8 cellular contexts compared by ENCODE assay signal in the genomic region with DNA sequence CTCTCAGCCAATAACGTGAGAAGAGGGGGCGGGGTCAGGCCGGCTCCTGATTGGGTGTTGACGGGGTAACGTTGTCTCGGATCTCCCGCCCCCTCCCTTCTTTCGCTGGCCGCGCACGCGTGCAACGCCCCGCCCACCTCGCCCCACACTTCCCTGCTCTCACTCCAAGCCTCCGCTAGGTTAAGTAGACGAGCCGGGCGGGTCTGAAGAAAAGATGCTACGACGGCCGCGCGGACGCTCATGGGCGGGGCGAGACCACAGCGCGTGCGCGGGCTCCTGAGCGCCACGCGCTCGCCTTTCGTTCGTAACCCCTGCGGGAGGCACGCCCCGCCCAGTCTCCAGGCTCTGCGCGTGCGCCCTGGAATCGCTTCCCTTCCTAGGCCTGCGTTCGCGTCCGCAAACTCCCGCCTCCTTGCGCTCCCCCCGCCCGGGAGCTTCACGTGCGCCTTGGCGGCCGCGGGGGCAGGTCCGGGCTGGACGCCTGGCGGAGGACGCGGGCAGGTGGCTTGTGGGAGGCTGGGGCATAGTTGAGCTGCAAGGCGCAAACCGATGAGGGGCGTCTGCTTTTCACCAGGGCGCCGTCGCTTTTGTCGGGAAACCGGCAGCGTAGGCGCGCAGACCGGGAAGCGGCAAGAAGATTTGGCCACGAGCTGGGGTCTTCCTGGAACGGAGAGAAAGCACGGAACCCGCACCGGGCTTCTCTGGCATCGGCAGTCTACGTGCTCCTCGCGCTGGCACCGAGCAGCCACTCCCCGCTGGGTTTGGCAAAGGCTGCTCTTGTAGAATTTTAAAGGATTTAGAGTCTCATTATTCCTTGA. TPM values are rescaled to one million over a fixed set of nuclear protein-coding genes. Genes with fewer than 3 reads are reported as not detected.
DNase-seq lines count a peak whose midpoint lies in the region; ATAC-seq and TF ChIP-seq lines count a peak whose summit lies in the region.

No MANE protein-coding gene starts in this region.

- H3K27me3 Mint-ChIP-seq in T-helper 1 cell treated with Interleukin-12 subunit alpha and Interleukin-12 subunit beta and Interleukin-4 antibody, amounts not matched to agents 30 μg/mL and 1 μg/mL, for 36 hours (ENCODE audit: low read depth), result peaks cover 7% of the 10 kb centered on the region
- H3K27me3 Mint-ChIP-seq in progenitor cell of endocrine pancreas, result no peaks in the 10 kb centered on the region

- H3K4me3 ChIP-seq in left ventricle myocardium inferior, result peak overlapping the region; percentile 90

- peak overlapping the region; percentile 82 for H3K4me3 Mint-ChIP-seq in T-helper 1 cell treated with Interleukin-12 subunit alpha and Interleukin-12 subunit beta and Interleukin-4 antibody, amounts not matched to agents 30 μg/mL and 1 μg/mL, for 36 hours
- peak overlapping the region; percentile 96 for H3K4me3 Mint-ChIP-seq in progenitor cell of endocrine pancreas (ENCODE audit: low read depth)

- no peaks in the 10 kb centered on the region for H3K9me3 ChIP-seq in left ventricle myocardium inferior (replicated peaks)

- peaks cover 56% of the 10 kb centered on the region for H3K4me1 ChIP-seq in left ventricle myocardium inferior

- H3K27me3 ChIP-seq in left ventricle myocardium inferior (ENCODE audit: low read depth), result no peaks in the 10 kb centered on the region

- intact Hi-C loops in left ventricle myocardium inferior (cut with micrococcal nuclease), result no loop called here

- peak; percentile 52 for TF ChIP-seq CTCF in left ventricle myocardium inferior (IDR thresholded peaks at IDR 0.05; ENCODE audit: borderline replicate concordance)
- TF ChIP-seq CTCF in progenitor cell of endocrine pancreas (IDR thresholded peaks at IDR 0.05; ENCODE audit: unreplicated experiment), result peak; percentile 49

- peaks cover 9% of the 10 kb centered on the region for H3K36me3 Mint-ChIP-seq in T-helper 1 cell treated with Interleukin-12 subunit alpha and Interleukin-12 subunit beta and Interleukin-4 antibody, amounts not matched to agents 30 μg/mL and 1 μg/mL, for 36 hours (ENCODE audit: low read depth)
- peaks cover 3% of the 10 kb centered on the region for H3K36me3 Mint-ChIP-seq in progenitor cell of endocrine pancreas (ENCODE audit: insufficient read depth)

- DNase-seq in NCI-H1694 (lab: John Stamatoyannopoulos, UW) (peak; percentile 95), amygdala (lab: John Stamatoyannopoulos, UW) (peak; percentile 72 to 100 (median 98)), left ventricle myocardium inferior (peak; percentile 100), progenitor cell of endocrine pancreas (ENCODE audit: low spot score, unreplicated experiment) (peak; percentile 98), ureter (ENCODE audit: low spot score) (peak; percentile 100)

- H3K4me1 Mint-ChIP-seq in T-helper 1 cell treated with Interleukin-12 subunit alpha and Interleukin-12 subunit beta and Interleukin-4 antibody, amounts not matched to agents 30 μg/mL and 1 μg/mL, for 36 hours (ENCODE audit: low read depth), result peaks cover 29% of the 10 kb centered on the region
- peaks cover 22% of the 10 kb centered on the region for H3K4me1 Mint-ChIP-seq in progenitor cell of endocrine pancreas (ENCODE audit: low read depth)

- H3K27ac Mint-ChIP-seq in T-helper 1 cell treated with Interleukin-12 subunit alpha and Interleukin-12 subunit beta and Interleukin-4 antibody, amounts not matched to agents 30 μg/mL and 1 μg/mL, for 36 hours, result peak overlapping the region; percentile 87
- peak overlapping the region; percentile 95 for H3K27ac Mint-ChIP-seq in progenitor cell of endocrine pancreas

- ATAC-seq in GM18498 (IDR thresholded peaks at IDR 0.05; ENCODE audit: unreplicated experiment), result peak; percentile 82
- peak; percentile 78 for ATAC-seq in HG02885 (IDR thresholded peaks at IDR 0.05; ENCODE audit: poor library complexity, unreplicated experiment)

- no peaks in the 10 kb centered on the region for H3K36me3 ChIP-seq in left ventricle myocardium inferior

- H3K27ac ChIP-seq in left ventricle myocardium inferior (replicated peaks), result peak overlapping the region; percentile 94

- H3K9me3 Mint-ChIP-seq in T-helper 1 cell treated with Interleukin-12 subunit alpha and Interleukin-12 subunit beta and Interleukin-4 antibody, amounts not matched to agents 30 μg/mL and 1 μg/mL, for 36 hours, result no peaks in the 10 kb centered on the region
- no peaks in the 10 kb centered on the region for H3K9me3 Mint-ChIP-seq in progenitor cell of endocrine pancreas (ENCODE audit: low read depth)

RNA-seq across cellular contexts. Expression of gene PGRMC2, which starts 0.5 kb away (rescaled TPM):
- total RNA-seq in left ventricle myocardium inferior (65.4 TPM), progenitor cell of endocrine pancreas (65.1 and 69.9 TPM in 2 replicates), ureter (80.5 TPM)

Comparison
In these comparisons a context has a peak if more than half of its experiments do, and no peak if none do; other contexts are left out.
1. Peak in every context shown above with its lines: DNase-seq, ATAC-seq, H3K4me3 ChIP-seq and H3K27ac ChIP-seq.